10 cellular contexts compared by ENCODE assay signal in the genomic region with DNA sequence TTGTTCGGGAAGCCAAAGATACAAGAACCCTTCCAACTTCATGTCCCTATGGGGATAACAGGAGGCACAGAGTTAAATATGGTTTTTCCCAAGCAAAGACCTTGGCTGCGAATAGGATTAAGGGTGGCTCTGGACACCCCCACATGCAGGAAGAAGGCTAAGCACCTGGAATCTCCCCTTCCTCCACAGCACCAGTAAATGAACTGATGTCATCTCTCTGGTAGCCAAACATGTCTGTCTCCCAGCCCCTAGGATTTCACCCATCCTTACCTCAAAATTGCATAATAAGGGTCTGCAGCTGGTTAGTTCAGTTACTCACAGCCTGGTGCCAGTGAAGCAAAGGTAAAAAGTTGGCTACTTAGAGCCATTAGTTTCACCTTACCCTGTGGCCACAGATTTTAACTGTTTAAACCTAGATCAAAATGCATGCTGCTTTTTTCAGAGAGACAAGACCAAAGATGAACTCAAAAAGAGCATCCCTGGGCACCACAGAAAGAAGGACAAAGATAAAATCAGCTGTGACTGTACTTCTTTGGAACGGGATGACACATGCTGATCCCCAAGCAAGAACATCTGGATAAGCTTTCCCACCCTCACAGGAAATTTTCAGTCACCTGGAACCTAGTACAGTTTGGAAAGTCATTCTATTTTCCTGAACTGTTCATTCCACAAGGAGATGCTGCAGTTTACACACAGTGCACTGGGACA.
DNase-seq lines count a peak whose midpoint lies in the region; ATAC-seq, FAIRE-seq and TF ChIP-seq lines count a peak whose summit lies in the region.
"Had no signal": no experiment of that assay in that cellular context is flagged by ENCODE, and none has a peak within 500 bp of the region (broad histone marks: within the 10 kb centered on the region; RNA-seq: fewer than 3 reads in every experiment).

No MANE protein-coding gene starts in this region.

- ATAC-seq in left colon = no peak

- H3K4me1 ChIP-seq in BLaER1 = peaks cover 71% of the 10 kb centered on the region
- H3K4me1 ChIP-seq in muscle layer of duodenum (ENCODE audit: control insufficient read depth in 1 of 2, insufficient read depth in 2 of 2, low read length in 2 of 2) = peaks cover 7 to 8% of the 10 kb centered on the region in 2 donors
- peaks cover 0 to 8% of the 10 kb centered on the region in 2 donors for H3K4me1 ChIP-seq in small intestine (ENCODE audit: control insufficient read depth in 2 of 2, insufficient read depth in 1 of 2, low read depth in 1 of 2, low read length in 1 of 2)

- intact Hi-C loops in left colon (cut with DNase I, micrococcal nuclease) = no loop called here
- intact Hi-C loops in posterior vena cava (cut with DNase I) = no loop called here

- no peak for FAIRE-seq in small intestine (lab: Jason Lieb, UNC)

- peak overlapping the region; percentile 91 for H3K27ac Mint-ChIP-seq in chondrocyte (ENCODE audit: unreplicated experiment)

- H3K9me3 Mint-ChIP-seq in chondrocyte (ENCODE audit: low read depth) = no peaks in the 10 kb centered on the region

- H3K4me1 Mint-ChIP-seq in chondrocyte (ENCODE audit: low read depth) = peaks cover 63% of the 10 kb centered on the region

- H4K20me1 ChIP-seq in BLaER1 = no peaks in the 10 kb centered on the region

- H3K27me3 ChIP-seq in BLaER1 (no peaks in the 10 kb centered on the region), muscle layer of duodenum (ENCODE audit: low read depth, low read length) (no peaks in the 10 kb centered on the region), small intestine (ENCODE audit: control insufficient read depth in 2 of 2, insufficient read depth in 2 of 2, low read length in 2 of 2) (no peaks in the 10 kb centered on the region)

- no peaks in the 10 kb centered on the region for H3K27me3 Mint-ChIP-seq in chondrocyte (ENCODE audit: low read depth)

- H3K4me3 Mint-ChIP-seq in chondrocyte (ENCODE audit: unreplicated experiment) = no peak overlapping the region

- H3K27ac ChIP-seq in BLaER1 (peak overlapping the region; percentile 90), muscle layer of duodenum (ENCODE audit: low read length) (peak overlapping the region; percentile 80), small intestine (ENCODE audit: low read depth in 1 of 2, low read length in 1 of 2) (peak overlapping the region in 1 of 2 donors; percentile 33)

- peak overlapping the region; percentile 78 for H3K4me2 ChIP-seq in BLaER1

- no peaks in the 10 kb centered on the region for H3K36me3 Mint-ChIP-seq in chondrocyte (ENCODE audit: low read depth)

- H3K9me3 ChIP-seq in BLaER1 (no peaks in the 10 kb centered on the region), muscle layer of duodenum (ENCODE audit: control insufficient read depth in 1 of 2, low read length in 2 of 2) (no peaks in the 10 kb centered on the region), small intestine (ENCODE audit: control insufficient read depth, low read depth) (no peaks in the 10 kb centered on the region)

- no peaks in the 10 kb centered on the region for H3K36me3 ChIP-seq in BLaER1
- peaks cover 0 to under 1% of the 10 kb centered on the region in 2 donors for H3K36me3 ChIP-seq in muscle layer of duodenum (ENCODE audit: control insufficient read depth in 1 of 2, insufficient read depth in 2 of 2, low read length in 2 of 2)
- H3K36me3 ChIP-seq in small intestine (ENCODE audit: control insufficient read depth in 2 of 2, insufficient read depth in 2 of 2, low read length in 2 of 2) = no peaks in the 10 kb centered on the region

- H3K4me3 ChIP-seq in BLaER1 (peak overlapping the region; percentile 38; the same call in 1 of the 2 replicates), muscle layer of duodenum (ENCODE audit: low read depth in 1 of 2, low read length in 2 of 2) (no peak overlapping the region), small intestine (ENCODE audit: low read depth in 1 of 2, low read length in 2 of 2) (no peak overlapping the region)

- no peak overlapping the region for H3K9ac ChIP-seq in BLaER1

- DNase-seq in HT1080 (ENCODE audit: low read depth) (peak; percentile 38), chondrocyte (ENCODE audit: low spot score) (no peak), left colon (no peak), small intestine (no peak), NCI-H526 (lab: John Stamatoyannopoulos, UW) (no peak), posterior vena cava (ENCODE audit: low spot score) (no peak)
- DNase-seq: activated T-cell treated with anti-CD3 and anti-CD28 coated beads, Interleukin-2, amount 50 U/mL, for 1 hour; T1000 had no signal

- no peak for TF ChIP-seq CTCF in chondrocyte (IDR thresholded peaks at IDR 0.05)

- 72 to 89% (median 79%) methylated on average over 3 of the region's 3 CpGs for WGBS in small intestine, 3 donors
